ENCODE assay signal across 1 cellular context in the genomic region with DNA sequence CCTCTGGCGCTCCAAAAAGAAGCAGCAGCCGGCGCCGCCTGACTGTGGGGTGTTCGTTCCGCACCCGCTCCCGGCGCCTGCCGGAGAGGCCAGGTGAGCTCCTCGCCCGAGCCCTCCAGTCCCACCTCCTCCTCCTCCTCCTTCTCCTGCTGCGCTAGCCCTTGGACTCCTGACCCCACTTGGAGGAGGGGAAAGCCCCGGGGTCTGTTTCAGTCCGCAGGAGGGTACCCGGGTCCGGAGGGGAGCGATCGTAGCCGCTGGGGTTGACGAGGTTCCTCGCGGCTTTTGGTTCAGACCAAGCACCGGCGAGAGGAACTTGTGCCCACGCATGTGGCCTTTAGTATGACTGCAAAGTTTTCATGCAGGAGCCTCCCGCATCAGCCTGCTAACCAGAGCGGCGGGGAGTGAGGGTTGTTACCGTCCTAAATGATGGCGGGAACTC.
A peak's percentile ranks its signal among the peaks of the same experiment; 100 is the strongest.
TF ChIP-seq lines count a peak whose summit lies in the region.

No MANE protein-coding gene starts in this region.

TF ChIP-seq in HEK293, 187 proteins besides CTCF, POLR2A, EP300 and RAD21 (continued from another document):
- TF ChIP-seq, protein P1, sequence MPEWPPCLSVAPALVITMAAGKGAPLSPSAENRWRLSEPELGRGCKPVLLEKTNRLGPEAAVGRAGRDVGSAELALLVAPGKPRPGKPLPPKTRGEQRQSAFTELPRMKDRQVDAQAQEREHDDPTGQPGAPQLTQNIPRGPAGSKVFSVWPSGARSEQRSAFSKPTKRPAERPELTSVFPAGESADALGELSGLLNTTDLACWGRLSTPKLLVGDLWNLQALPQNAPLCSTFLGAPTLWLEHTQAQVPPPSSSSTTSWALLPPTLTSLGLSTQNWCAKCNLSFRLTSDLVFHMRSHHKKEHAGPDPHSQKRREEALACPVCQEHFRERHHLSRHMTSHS (tag by site-specific recombination; IDR thresholded peaks at IDR 0.05), result no peak
- TF ChIP-seq ZBTB48 (tag by site-specific recombination; IDR thresholded peaks at IDR 0.05), result no peak
- TF ChIP-seq ZNF707 (tag by site-specific recombination; IDR thresholded peaks at IDR 0.05), result no peak
- no peak for TF ChIP-seq ZNF670 (tag by site-specific recombination; IDR thresholded peaks at IDR 0.05; ENCODE audit: low read depth)
- TF ChIP-seq SCRT2 (tag by site-specific recombination; IDR thresholded peaks at IDR 0.05), result no peak
- TF ChIP-seq WT1 (tag by site-specific recombination; IDR thresholded peaks at IDR 0.05), result no peak
- peak; percentile 36; the same call in 1 of the 2 replicates for TF ChIP-seq ZNF777 (tag by site-specific recombination; IDR thresholded peaks at IDR 0.05; ENCODE audit: borderline replicate concordance)
